In genomic region chr17:68353121-68353521, GRCh38 we compare ENCODE assay signal across 26 cellular contexts.
DNase-seq lines count a peak whose midpoint lies in the region; ATAC-seq, FAIRE-seq and TF ChIP-seq lines count a peak whose summit lies in the region.
"Had no signal": no experiment of that assay in that cellular context is flagged by ENCODE, and none has a peak within 500 bp of the region (broad histone marks: within the 10 kb centered on the region; RNA-seq: fewer than 3 reads in every experiment).

No MANE protein-coding gene starts in this region.

- H3K36me3 ChIP-seq in PC-3 (ENCODE audit: low read depth, low read length) (no peaks in the 10 kb centered on the region), suprapubic skin (no peaks in the 10 kb centered on the region)
- H3K36me3 ChIP-seq: lower lobe of right lung, neural progenitor cell, sigmoid colon, upper lobe of right lung had no signal

- TF ChIP-seq POLR2A in H54 (IDR thresholded peaks at IDR 0.05; ENCODE audit: low read depth, low read length) (no peak), suprapubic skin (IDR thresholded peaks at IDR 0.05) (no peak)

- no peak for TF ChIP-seq CTCF in CD4-positive, alpha-beta T cell (IDR thresholded peaks at IDR 0.05)
- TF ChIP-seq CTCF in PC-3 (conservative IDR thresholded peaks at IDR 0.05; ENCODE audit: low read depth, low read length) (no peak), suprapubic skin (IDR thresholded peaks at IDR 0.05) (no peak)

- DNase-seq in CD1c-positive myeloid dendritic cell (ENCODE audit: extremely low spot score) (peak; percentile 5), PC-3 (peak; percentile 29), H54 (ENCODE audit: insufficient read length, low spot score) (no peak), NCI-H2107 (lab: John Stamatoyannopoulos, UW) (no peak), suprapubic skin (ENCODE audit: low spot score in 2 of 2) (no peak)
- peak in 1 of 10 experiments; percentile 7 for DNase-seq in CD4-positive, alpha-beta T cell
- DNase-seq in effector memory CD8-positive, alpha-beta T cell = peak in 2 of 3 experiments; percentile 17 to 28
- DNase-seq: activated CD8-positive, alpha-beta T cell treated with anti-CD3 and anti-CD28 coated beads, Interleukin-2, amount 10 ng/mL, durations not matched to agents 7 days and 5 days; activated T-cell treated with anti-CD3 and anti-CD28 coated beads, Interleukin-2, amount 50 U/mL, for 1 hour; anterior cingulate cortex; DMS53; Karpas-422; lower lobe of right lung; NCI-H1092; NCI-H187 treated with DMSO at 0.1 percent for 48 hours; NCI-H226; NCI-H774; sigmoid colon; stimulated activated CD8-positive, alpha-beta memory T cell treated with anti-CD3 and anti-CD28 coated beads, Interleukin-4, amount 100 ng/mL, for 48 hours; T1000; upper lobe of right lung had no signal

- H3K9me2 ChIP-seq in PC-3 (replicated peaks; ENCODE audit: low read length) = no peaks in the 10 kb centered on the region

- peak overlapping the region; percentile 70 for H3K27ac Mint-ChIP-seq in CD4-positive, alpha-beta T cell
- H3K27ac Mint-ChIP-seq in effector memory CD8-positive, alpha-beta T cell = peak overlapping the region in 1 of 2 donors; percentile 32
- H3K27ac Mint-ChIP-seq: activated CD8-positive, alpha-beta T cell treated with anti-CD3 and anti-CD28 coated beads, Interleukin-2, amount 10 ng/mL, durations not matched to agents 7 days and 5 days; neural progenitor cell; WTC11 had no signal

- peak; percentile 10 for ATAC-seq in CD4-positive, alpha-beta T cell (ENCODE audit: poor library complexity)
- ATAC-seq in PC-3 (no peak), GM19397 (IDR thresholded peaks at IDR 0.05; ENCODE audit: unreplicated experiment) (no peak)
- ATAC-seq in effector memory CD8-positive, alpha-beta T cell (replicated peaks) = peak; percentile 23
- ATAC-seq: activated CD8-positive, alpha-beta T cell treated with anti-CD3 and anti-CD28 coated beads, Interleukin-2, amount 10 ng/mL, durations not matched to agents 7 days and 5 days; lower lobe of right lung; upper lobe of right lung; WTC11 had no signal

- FAIRE-seq in H54 (lab: Jason Lieb, UNC) = no peak
- FAIRE-seq: endometrium, HTR-8/SVneo had no signal

- H3K27me3 Mint-ChIP-seq in CD4-positive, alpha-beta T cell = no peaks in the 10 kb centered on the region
- no peaks in the 10 kb centered on the region for H3K27me3 Mint-ChIP-seq in effector memory CD8-positive, alpha-beta T cell

- H3K27me3 ChIP-seq in CD4-positive, alpha-beta T cell (ENCODE audit: control insufficient read depth, insufficient read depth, low read length) = no peaks in the 10 kb centered on the region
- no peaks in the 10 kb centered on the region for H3K27me3 ChIP-seq in PC-3 (ENCODE audit: low read length)
- H3K27me3 ChIP-seq in suprapubic skin = no peaks in the 10 kb centered on the region
- H3K27me3 ChIP-seq: neural progenitor cell, sigmoid colon, upper lobe of right lung had no signal

- no peak overlapping the region for H3K9ac ChIP-seq in PC-3 (ENCODE audit: low read length)
- H3K9ac ChIP-seq: neural progenitor cell had no signal

- H3K4me2 ChIP-seq in PC-3 (ENCODE audit: low read length) = no peak overlapping the region
- H3K4me2 ChIP-seq: neural progenitor cell had no signal

- no peaks in the 10 kb centered on the region for H3K79me2 ChIP-seq in PC-3 (ENCODE audit: low read length)

- H4K20me1 ChIP-seq in PC-3 (ENCODE audit: low read length) = no peaks in the 10 kb centered on the region

- CTCF ChIA-PET in CD4-positive, alpha-beta T cell (lab: Charles Lee) = interaction anchor here (0.8 to 1.7 kb wide), 2 partner anchors 11 to 46 kb away, joined by 4 to 6 read pairs; no protein-coding TSS in a partner anchor
- CTCF ChIA-PET in PC-3 (lab: Charles Lee) = interaction anchor here (0.6 kb wide), 1 partner anchor 109 kb away, joined by 3 read pairs; no protein-coding TSS in a partner anchor

- H3K4me3 ChIP-seq in PC-3 (ENCODE audit: low read length) = no peak overlapping the region
- H3K4me3 ChIP-seq in suprapubic skin = no peak overlapping the region
- H3K4me3 ChIP-seq: lower lobe of right lung, neural progenitor cell, sigmoid colon, upper lobe of right lung had no signal

- no TSS peak for BruUV-seq in PC-3 (replicated peaks; lab: Mats Ljungman, UMichigan)

- POLR2A ChIA-PET in CD4-positive, alpha-beta T cell (lab: Charles Lee) = interaction anchor here (0.9 to 7.5 kb wide), 4 partner anchors 9 to 95 kb away, joined by 3 to 94 read pairs (median 4); partner anchors contain the start of genes ARSG and SLC16A6
- POLR2A ChIA-PET in PC-3 (lab: Charles Lee; ENCODE audit: unreplicated experiment) = no interaction called here

- no peaks in the 10 kb centered on the region for H3K36me3 Mint-ChIP-seq in CD4-positive, alpha-beta T cell (ENCODE audit: low read depth)
- H3K36me3 Mint-ChIP-seq in effector memory CD8-positive, alpha-beta T cell (ENCODE audit: insufficient read depth) = peaks cover 24% of the 10 kb centered on the region

- no peaks in the 10 kb centered on the region for H3K9me3 Mint-ChIP-seq in CD4-positive, alpha-beta T cell
- H3K9me3 Mint-ChIP-seq in effector memory CD8-positive, alpha-beta T cell = no peaks in the 10 kb centered on the region
- H3K9me3 Mint-ChIP-seq: neural progenitor cell, WTC11 had no signal

- H3K4me3 Mint-ChIP-seq in CD4-positive, alpha-beta T cell = peak overlapping the region; percentile 47
- peak overlapping the region; percentile 49 to 64 for H3K4me3 Mint-ChIP-seq in effector memory CD8-positive, alpha-beta T cell
- H3K4me3 Mint-ChIP-seq: neural progenitor cell, WTC11 had no signal

- intact Hi-C loops in CD4-positive, alpha-beta T cell (cut with DNase I, micrococcal nuclease) = no loop called here
- intact Hi-C loops in PC-3 (cut with micrococcal nuclease) = loop anchor here (5.0 kb wide), 1 partner anchor 34 kb away; no protein-coding TSS in a partner anchor

- peaks cover 22% of the 10 kb centered on the region for H3K4me1 ChIP-seq in PC-3 (ENCODE audit: insufficient read depth, low read length)
- H3K4me1 ChIP-seq in suprapubic skin = no peaks in the 10 kb centered on the region
- H3K4me1 ChIP-seq: lower lobe of right lung, neural progenitor cell, sigmoid colon, upper lobe of right lung had no signal

- H3K27ac ChIP-seq in CD4-positive, alpha-beta T cell (ENCODE audit: low read depth, low read length) = no peak overlapping the region
- H3K27ac ChIP-seq in PC-3 (ENCODE audit: low read length) (no peak overlapping the region), suprapubic skin (no peak overlapping the region)
- H3K27ac ChIP-seq: lower lobe of right lung, neural progenitor cell, sigmoid colon, upper lobe of right lung had no signal

- no peaks in the 10 kb centered on the region for H3F3A ChIP-seq in PC-3 (ENCODE audit: low read length, unreplicated experiment)

- H2AFZ ChIP-seq in PC-3 (ENCODE audit: low read length) = no peak overlapping the region
- H2AFZ ChIP-seq: neural progenitor cell had no signal

- no peaks in the 10 kb centered on the region for H3K9me3 ChIP-seq in CD4-positive, alpha-beta T cell (ENCODE audit: control insufficient read depth, low read length)
- no peaks in the 10 kb centered on the region for H3K9me3 ChIP-seq in PC-3 (ENCODE audit: low read length)
- H3K9me3 ChIP-seq in suprapubic skin = no peaks in the 10 kb centered on the region
- H3K9me3 ChIP-seq: lower lobe of right lung, sigmoid colon, upper lobe of right lung had no signal

- H3K4me1 Mint-ChIP-seq in CD4-positive, alpha-beta T cell (ENCODE audit: low read depth) = peaks cover 81% of the 10 kb centered on the region
- peaks cover 60 to 65% of the 10 kb centered on the region in 2 donors for H3K4me1 Mint-ChIP-seq in effector memory CD8-positive, alpha-beta T cell (ENCODE audit: low read depth in 2 of 2)
- H3K4me1 Mint-ChIP-seq: neural progenitor cell, WTC11 had no signal

- 85% methylated on average over 3 of the region's 3 CpGs for WGBS in suprapubic skin

- TF ChIP-seq EP300 in suprapubic skin (IDR thresholded peaks at IDR 0.05) = no peak

Comparison
In these comparisons a context has a peak if more than half of its experiments do, and no peak if none do; other contexts are left out.
1. DNase-seq: peak in CD1c-positive myeloid dendritic cell (single experiment), PC-3 (single experiment) and effector memory CD8-positive, alpha-beta T cell (2 of 3); none in H54 (single experiment), NCI-H2107 (single experiment) and suprapubic skin (0 of 2).
2. ATAC-seq: peak in CD4-positive, alpha-beta T cell (single experiment) and effector memory CD8-positive, alpha-beta T cell (single experiment); none in PC-3 (single experiment) and GM19397 (single experiment).